8 cellular contexts compared by ENCODE assay signal in the genomic region with DNA sequence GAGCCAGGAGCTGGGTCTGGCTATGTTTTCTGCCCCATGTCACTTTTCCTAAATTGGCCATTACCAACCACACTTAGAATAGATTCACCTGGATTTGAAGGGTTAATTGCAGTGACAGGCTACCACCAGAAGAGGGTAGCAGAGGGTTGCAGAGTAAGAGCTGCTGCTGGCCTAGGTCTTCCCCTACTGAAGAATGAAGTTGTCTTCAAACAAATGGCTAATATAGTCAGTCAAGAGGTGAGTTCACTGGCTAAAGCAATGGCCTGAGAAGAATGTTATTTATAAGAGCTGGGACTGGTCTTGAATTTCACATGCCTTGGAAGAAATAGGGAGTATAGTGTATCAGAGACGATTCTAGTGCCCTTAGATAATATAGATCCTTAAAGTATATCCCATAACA. TPM values are rescaled to one million over a fixed set of nuclear protein-coding genes. Genes with fewer than 3 reads are reported as not detected.
A peak's percentile ranks its signal among the peaks of the same experiment; 100 is the strongest.
DNase-seq lines count a peak whose midpoint lies in the region; ATAC-seq and TF ChIP-seq lines count a peak whose summit lies in the region.
"Not testable (repeated sequence)": the region's sequence is repeated elsewhere in the genome, so short reads cannot be mapped to it uniquely, and the experiment has no call there.

No MANE protein-coding gene starts in this region.

- in situ Hi-C loops in Caki2 (cut with HindIII; ENCODE audit: low pct_unique_long_range_greater_than_20kb, low sequenced_read_pairs), result not testable (repeated sequence)

- ATAC-seq in GM19324 (IDR thresholded peaks at IDR 0.05; ENCODE audit: low FRiP score, unreplicated experiment), result peak; percentile 77
- peak; percentile 93 for ATAC-seq in HG02870 (IDR thresholded peaks at IDR 0.05; ENCODE audit: unreplicated experiment)
- ATAC-seq in T-helper 17 cell, result peak; percentile 56

- not testable (repeated sequence) for H3K4me3 ChIP-seq in dorsolateral prefrontal cortex, spleen

- intact Hi-C loops in dorsolateral prefrontal cortex (cut with DNase I), result loop anchor here (10.0 kb wide), 1 partner anchor 517 kb away; no protein-coding TSS in a partner anchor
- intact Hi-C loops in spleen (cut with DNase I; ENCODE audit: low total_unique reads), result not testable (repeated sequence)

- H3K27me3 Mint-ChIP-seq in T-helper 17 cell, result not testable (repeated sequence)

- 81 to 100% (median 91%) methylated on average over 1 of the region's 1 CpG for WGBS in spleen, 5 donors

- not testable (repeated sequence) for H3K27me3 ChIP-seq in dorsolateral prefrontal cortex; spleen (replicated peaks in 1 of 7)

- not testable (repeated sequence) for H3K27ac ChIP-seq in dorsolateral prefrontal cortex, spleen

- H3K4me1 Mint-ChIP-seq in T-helper 17 cell, result not testable (repeated sequence)

- H3K27ac Mint-ChIP-seq in T-helper 17 cell, result not testable (repeated sequence)

- not testable (repeated sequence) for H3K4me3 Mint-ChIP-seq in T-helper 17 cell

- H3K4me1 ChIP-seq in spleen, result not testable (repeated sequence)

- not testable (repeated sequence) for TF ChIP-seq POLR2A in spleen (IDR thresholded peaks at IDR 0.05)

- H3K9me3 ChIP-seq in T-helper 17 cell (ENCODE audit: control insufficient read depth, low read length, poor library complexity, severe bottlenecking); spleen: not testable (repeated sequence)

- H3K36me3 ChIP-seq in spleen, result not testable (repeated sequence)

- DNase-seq in Caki2 (ENCODE audit: low read depth) (peak; percentile 13), LoVo (ENCODE audit: low spot score) (peak; percentile 6), dorsolateral prefrontal cortex (peak in 1 of 10 donors; percentile 9), kidney glomerular epithelial cell (lab: John Stamatoyannopoulos, UW) (peak; percentile 27)
- DNase-seq in T-helper 17 cell, spleen: not testable (repeated sequence)

- TF ChIP-seq CTCF in dorsolateral prefrontal cortex (IDR thresholded peaks at IDR 0.05 in 54 of 56, conservative IDR thresholded peaks at IDR 0.05 in 2 of 56; ENCODE audit: low read depth in 1 of 56, partially characterized antibody in 56 of 56) (peak; percentile 44 to 80 (median 67)), spleen (IDR thresholded peaks at IDR 0.05 in 8 of 11, conservative IDR thresholded peaks at IDR 0.05 in 3 of 11) (peak in 8 of 11 experiments; percentile 14 to 52 (median 36))

- H3K36me3 Mint-ChIP-seq in T-helper 17 cell (ENCODE audit: low read depth), result not testable (repeated sequence)

RNA-seq across cellular contexts. Expression of gene GRM5, which starts 32.2 kb away (rescaled TPM):
- total RNA-seq in Caki2 (2014; rRNA removed; shearing (Covaris generic); ENCODE audit: low replicate concordance), result 0.06 and 0.20 TPM in 2 replicates
- total RNA-seq in T-helper 17 cell (not detected), dorsolateral prefrontal cortex (100 to 1,000 TPM in 82 of 120 experiments, 10 to 100 TPM in 38; 39.5 to 166 (median 113) TPM), spleen (not detected)
- polyA plus RNA-seq in spleen, result under 1 TPM in 1 of 3 donors, not detected in 2; under 0.01 TPM

Comparison
In these comparisons a context has a peak if more than half of its experiments do, and no peak if none do; other contexts are left out.
1. RNA of gene GRM5, which starts 32.2 kb away (total RNA-seq): 39.5 to 166 TPM in dorsolateral prefrontal cortex; 0.06 to 0.20 TPM in Caki2, not detected in T-helper 17 cell and not detected in spleen; every median in the first group is over 10 times any median in the second.
2. Peak in every context shown above with its lines, with median percentiles within 50 percentile points of each other: ATAC-seq.